In the genomic region with DNA sequence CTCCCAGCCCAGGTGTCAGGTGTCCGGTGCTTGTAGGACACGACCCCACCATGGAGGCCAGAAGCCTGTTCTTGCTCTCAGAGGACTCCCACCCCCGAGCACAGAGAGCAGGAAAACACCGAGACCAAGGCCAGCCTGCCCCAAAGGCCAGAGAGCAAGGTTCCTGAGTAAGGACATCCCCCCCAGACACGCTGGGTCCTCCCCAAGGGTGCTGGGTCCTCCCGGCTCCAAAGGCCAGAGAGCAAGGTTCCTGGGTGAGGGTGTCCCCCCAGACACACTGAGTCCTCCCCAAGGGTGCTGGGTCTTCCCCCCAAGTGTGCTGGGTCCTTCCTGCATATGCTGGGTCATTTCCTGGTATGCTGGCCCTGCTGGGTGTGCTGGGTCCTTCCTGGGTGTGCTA, we compare ENCODE assay signal across 2 cellular contexts.
TF ChIP-seq lines count a peak whose summit lies in the region.

No MANE protein-coding gene starts in this region.

TF ChIP-seq in HepG2, 621 proteins besides CTCF, POLR2A, EP300 and RAD21:
- TF ChIP-seq, protein P1, sequence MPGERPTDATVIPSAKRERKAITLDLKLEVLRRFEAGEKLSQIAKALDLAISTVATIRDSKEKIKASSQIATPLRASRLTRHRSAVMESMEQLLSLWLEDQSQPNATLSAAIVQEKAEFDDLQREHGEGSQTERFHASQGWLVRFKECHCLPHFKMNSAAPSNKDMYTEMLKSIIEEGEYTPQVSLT (CRISPR knock-in tag; IDR thresholded peaks at IDR 0.05; ENCODE audit: borderline replicate concordance, low read depth) = no peak
- TF ChIP-seq, protein P2, sequence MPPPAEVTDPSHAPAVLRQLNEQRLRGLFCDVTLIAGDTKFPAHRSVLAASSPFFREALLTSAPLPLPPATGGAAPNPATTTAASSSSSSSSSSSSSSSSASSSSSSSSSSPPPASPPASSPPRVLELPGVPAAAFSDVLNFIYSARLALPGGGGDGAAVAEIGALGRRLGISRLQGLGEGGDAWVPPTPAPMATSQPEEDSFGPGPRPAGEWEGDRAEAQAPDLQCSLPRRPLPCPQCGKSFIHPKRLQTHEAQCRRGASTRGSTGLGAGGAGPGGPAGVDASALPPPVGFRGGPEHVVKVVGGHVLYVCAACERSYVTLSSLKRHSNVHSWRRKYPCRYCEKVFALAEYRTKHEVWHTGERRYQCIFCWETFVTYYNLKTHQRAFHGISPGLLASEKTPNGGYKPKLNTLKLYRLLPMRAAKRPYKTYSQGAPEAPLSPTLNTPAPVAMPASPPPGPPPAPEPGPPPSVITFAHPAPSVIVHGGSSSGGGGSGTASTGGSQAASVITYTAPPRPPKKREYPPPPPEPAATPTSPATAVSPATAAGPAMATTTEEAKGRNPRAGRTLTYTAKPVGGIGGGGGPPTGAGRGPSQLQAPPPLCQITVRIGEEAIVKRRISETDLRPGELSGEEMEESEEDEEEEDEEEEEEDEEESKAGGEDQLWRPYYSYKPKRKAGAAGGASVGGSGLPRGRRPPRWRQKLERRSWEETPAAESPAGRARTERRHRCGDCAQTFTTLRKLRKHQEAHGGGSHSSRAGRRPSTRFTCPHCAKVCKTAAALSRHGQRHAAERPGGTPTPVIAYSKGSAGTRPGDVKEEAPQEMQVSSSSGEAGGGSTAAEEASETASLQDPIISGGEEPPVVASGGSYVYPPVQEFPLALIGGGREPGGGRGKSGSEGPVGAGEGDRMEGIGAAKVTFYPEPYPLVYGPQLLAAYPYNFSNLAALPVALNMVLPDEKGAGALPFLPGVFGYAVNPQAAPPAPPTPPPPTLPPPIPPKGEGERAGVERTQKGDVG (CRISPR knock-in tag; IDR thresholded peaks at IDR 0.05; ENCODE audit: borderline replicate concordance) = no peak
- TF ChIP-seq NONO (IDR thresholded peaks at IDR 0.05) (no peak), NONO (CRISPR knock-in tag; conservative IDR thresholded peaks at IDR 0.05) (no peak), SRF (IDR thresholded peaks at IDR 0.05; ENCODE audit: low read depth, low read length) (no peak), ZNF263 (CRISPR knock-in tag; IDR thresholded peaks at IDR 0.05) (peak; percentile 95), HNF4A (CRISPR knock-in tag; IDR thresholded peaks at IDR 0.05) (peak; percentile 48; the same call in 1 of the 2 replicates), ZNF652 (CRISPR knock-in tag; IDR thresholded peaks at IDR 0.05; ENCODE audit: borderline replicate concordance, low read depth) (no peak)

TF ChIP-seq in IMR-90, 13 proteins besides CTCF, POLR2A, EP300 and RAD21:
- TF ChIP-seq, protein P3, sequence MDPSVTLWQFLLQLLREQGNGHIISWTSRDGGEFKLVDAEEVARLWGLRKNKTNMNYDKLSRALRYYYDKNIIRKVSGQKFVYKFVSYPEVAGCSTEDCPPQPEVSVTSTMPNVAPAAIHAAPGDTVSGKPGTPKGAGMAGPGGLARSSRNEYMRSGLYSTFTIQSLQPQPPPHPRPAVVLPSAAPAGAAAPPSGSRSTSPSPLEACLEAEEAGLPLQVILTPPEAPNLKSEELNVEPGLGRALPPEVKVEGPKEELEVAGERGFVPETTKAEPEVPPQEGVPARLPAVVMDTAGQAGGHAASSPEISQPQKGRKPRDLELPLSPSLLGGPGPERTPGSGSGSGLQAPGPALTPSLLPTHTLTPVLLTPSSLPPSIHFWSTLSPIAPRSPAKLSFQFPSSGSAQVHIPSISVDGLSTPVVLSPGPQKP (IDR thresholded peaks at IDR 0.05; ENCODE audit: borderline replicate concordance, low read depth, low read length) = no peak
- TF ChIP-seq MAZ (IDR thresholded peaks at IDR 0.05; ENCODE audit: borderline replicate concordance, low read depth, low read length) (no peak), NFE2L2 (IDR thresholded peaks at IDR 0.05; ENCODE audit: low read depth, low read length) (no peak), MXI1 (IDR thresholded peaks at IDR 0.05; ENCODE audit: borderline replicate concordance, low read depth, low read length) (no peak), RCOR1 (IDR thresholded peaks at IDR 0.05; ENCODE audit: insufficient replicate concordance, low read length) (no peak), RFX5 (IDR thresholded peaks at IDR 0.05; ENCODE audit: low read depth, low read length) (no peak), MAFK (IDR thresholded peaks at IDR 0.05; ENCODE audit: low read depth, low read length) (no peak), BHLHE40 (IDR thresholded peaks at IDR 0.05; ENCODE audit: low read depth, low read length) (no peak), SMC3 (IDR thresholded peaks at IDR 0.05; ENCODE audit: low read depth, low read length) (no peak), FOS (IDR thresholded peaks at IDR 0.05; ENCODE audit: low read depth, low read length) (no peak), CHD1 (IDR thresholded peaks at IDR 0.05; ENCODE audit: low read depth, low read length) (no peak), CEBPB (IDR thresholded peaks at IDR 0.05; ENCODE audit: low read depth, low read length) (no peak)
- TF ChIP-seq, protein P4, sequence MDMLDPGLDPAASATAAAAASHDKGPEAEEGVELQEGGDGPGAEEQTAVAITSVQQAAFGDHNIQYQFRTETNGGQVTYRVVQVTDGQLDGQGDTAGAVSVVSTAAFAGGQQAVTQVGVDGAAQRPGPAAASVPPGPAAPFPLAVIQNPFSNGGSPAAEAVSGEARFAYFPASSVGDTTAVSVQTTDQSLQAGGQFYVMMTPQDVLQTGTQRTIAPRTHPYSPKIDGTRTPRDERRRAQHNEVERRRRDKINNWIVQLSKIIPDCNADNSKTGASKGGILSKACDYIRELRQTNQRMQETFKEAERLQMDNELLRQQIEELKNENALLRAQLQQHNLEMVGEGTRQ (IDR thresholded peaks at IDR 0.05; ENCODE audit: low read depth, low read length) = no peak
